In the genomic region with DNA sequence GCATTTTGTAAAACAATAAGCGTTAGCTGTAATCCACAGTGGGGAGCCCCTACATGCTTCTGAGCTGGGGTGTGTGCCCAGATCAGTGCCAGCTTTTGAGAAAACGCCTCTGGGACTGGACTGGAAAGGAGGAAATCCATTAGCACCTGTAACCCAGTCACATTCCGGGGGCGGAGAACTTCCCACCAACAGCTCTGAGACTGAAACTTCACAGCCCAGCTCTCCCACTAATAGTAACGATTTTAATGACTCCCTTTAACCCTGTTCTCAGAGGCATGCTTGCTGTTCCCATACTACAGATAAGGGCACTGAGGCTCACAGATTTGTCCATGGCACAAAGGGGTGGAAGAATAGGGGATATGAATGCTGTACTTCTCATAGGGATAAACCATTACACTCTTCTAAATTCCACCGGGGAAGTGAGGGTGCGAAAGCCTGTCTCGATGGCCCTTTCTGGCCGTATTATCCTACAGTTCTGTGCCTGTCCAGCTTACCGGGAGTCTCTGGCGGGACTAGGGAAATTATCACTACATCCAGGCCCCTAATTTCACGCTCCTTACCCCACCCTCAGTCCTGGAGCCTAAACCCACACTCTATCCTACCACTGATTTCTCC, we compare ENCODE assay signal across 1 cellular context.
TF ChIP-seq lines count a peak whose summit lies in the region.

No MANE protein-coding gene starts in this region.

TF ChIP-seq in GM12878, 131 proteins besides CTCF, POLR2A, EP300 and RAD21 (continued from another document and continues in another):
- TF ChIP-seq, protein P1, sequence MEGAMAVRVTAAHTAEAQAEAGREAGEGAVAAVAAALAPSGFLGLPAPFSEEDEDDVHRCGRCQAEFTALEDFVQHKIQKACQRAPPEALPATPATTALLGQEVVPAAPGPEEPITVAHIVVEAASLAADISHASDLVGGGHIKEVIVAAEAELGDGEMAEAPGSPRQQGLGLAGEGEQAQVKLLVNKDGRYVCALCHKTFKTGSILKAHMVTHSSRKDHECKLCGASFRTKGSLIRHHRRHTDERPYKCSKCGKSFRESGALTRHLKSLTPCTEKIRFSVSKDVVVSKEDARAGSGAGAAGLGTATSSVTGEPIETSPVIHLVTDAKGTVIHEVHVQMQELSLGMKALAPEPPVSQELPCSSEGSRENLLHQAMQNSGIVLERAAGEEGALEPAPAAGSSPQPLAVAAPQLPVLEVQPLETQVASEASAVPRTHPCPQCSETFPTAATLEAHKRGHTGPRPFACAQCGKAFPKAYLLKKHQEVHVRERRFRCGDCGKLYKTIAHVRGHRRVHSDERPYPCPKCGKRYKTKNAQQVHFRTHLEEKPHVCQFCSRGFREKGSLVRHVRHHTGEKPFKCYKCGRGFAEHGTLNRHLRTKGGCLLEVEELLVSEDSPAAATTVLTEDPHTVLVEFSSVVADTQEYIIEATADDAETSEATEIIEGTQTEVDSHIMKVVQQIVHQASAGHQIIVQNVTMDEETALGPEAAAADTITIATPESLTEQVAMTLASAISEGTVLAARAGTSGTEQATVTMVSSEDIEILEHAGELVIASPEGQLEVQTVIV (IDR thresholded peaks at IDR 0.05; ENCODE audit: borderline replicate concordance, partially characterized antibody) = no peak
- TF ChIP-seq, protein P2, sequence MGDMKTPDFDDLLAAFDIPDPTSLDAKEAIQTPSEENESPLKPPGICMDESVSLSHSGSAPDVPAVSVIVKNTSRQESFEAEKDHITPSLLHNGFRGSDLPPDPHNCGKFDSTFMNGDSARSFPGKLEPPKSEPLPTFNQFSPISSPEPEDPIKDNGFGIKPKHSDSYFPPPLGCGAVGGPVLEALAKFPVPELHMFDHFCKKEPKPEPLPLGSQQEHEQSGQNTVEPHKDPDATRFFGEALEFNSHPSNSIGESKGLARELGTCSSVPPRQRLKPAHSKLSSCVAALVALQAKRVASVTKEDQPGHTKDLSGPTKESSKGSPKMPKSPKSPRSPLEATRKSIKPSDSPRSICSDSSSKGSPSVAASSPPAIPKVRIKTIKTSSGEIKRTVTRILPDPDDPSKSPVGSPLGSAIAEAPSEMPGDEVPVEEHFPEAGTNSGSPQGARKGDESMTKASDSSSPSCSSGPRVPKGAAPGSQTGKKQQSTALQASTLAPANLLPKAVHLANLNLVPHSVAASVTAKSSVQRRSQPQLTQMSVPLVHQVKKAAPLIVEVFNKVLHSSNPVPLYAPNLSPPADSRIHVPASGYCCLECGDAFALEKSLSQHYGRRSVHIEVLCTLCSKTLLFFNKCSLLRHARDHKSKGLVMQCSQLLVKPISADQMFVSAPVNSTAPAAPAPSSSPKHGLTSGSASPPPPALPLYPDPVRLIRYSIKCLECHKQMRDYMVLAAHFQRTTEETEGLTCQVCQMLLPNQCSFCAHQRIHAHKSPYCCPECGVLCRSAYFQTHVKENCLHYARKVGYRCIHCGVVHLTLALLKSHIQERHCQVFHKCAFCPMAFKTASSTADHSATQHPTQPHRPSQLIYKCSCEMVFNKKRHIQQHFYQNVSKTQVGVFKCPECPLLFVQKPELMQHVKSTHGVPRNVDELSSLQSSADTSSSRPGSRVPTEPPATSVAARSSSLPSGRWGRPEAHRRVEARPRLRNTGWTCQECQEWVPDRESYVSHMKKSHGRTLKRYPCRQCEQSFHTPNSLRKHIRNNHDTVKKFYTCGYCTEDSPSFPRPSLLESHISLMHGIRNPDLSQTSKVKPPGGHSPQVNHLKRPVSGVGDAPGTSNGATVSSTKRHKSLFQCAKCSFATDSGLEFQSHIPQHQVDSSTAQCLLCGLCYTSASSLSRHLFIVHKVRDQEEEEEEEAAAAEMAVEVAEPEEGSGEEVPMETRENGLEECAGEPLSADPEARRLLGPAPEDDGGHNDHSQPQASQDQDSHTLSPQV (IDR thresholded peaks at IDR 0.05) = no peak
- no peak for TF ChIP-seq TCF7 (IDR thresholded peaks at IDR 0.05; ENCODE audit: borderline replicate concordance)
- TF ChIP-seq, protein P3, sequence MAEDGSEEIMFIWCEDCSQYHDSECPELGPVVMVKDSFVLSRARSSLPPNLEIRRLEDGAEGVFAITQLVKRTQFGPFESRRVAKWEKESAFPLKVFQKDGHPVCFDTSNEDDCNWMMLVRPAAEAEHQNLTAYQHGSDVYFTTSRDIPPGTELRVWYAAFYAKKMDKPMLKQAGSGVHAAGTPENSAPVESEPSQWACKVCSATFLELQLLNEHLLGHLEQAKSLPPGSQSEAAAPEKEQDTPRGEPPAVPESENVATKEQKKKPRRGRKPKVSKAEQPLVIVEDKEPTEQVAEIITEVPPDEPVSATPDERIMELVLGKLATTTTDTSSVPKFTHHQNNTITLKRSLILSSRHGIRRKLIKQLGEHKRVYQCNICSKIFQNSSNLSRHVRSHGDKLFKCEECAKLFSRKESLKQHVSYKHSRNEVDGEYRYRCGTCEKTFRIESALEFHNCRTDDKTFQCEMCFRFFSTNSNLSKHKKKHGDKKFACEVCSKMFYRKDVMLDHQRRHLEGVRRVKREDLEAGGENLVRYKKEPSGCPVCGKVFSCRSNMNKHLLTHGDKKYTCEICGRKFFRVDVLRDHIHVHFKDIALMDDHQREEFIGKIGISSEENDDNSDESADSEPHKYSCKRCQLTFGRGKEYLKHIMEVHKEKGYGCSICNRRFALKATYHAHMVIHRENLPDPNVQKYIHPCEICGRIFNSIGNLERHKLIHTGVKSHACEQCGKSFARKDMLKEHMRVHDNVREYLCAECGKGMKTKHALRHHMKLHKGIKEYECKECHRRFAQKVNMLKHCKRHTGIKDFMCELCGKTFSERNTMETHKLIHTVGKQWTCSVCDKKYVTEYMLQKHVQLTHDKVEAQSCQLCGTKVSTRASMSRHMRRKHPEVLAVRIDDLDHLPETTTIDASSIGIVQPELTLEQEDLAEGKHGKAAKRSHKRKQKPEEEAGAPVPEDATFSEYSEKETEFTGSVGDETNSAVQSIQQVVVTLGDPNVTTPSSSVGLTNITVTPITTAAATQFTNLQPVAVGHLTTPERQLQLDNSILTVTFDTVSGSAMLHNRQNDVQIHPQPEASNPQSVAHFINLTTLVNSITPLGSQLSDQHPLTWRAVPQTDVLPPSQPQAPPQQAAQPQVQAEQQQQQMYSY (CRISPR knock-in tag; IDR thresholded peaks at IDR 0.05) = no peak
- TF ChIP-seq TAF1 (IDR thresholded peaks at IDR 0.05; ENCODE audit: borderline replicate concordance, low read depth, low read length) = no peak
- no peak for TF ChIP-seq MYC (IDR thresholded peaks at IDR 0.05; ENCODE audit: insufficient read depth, insufficient read length, insufficient replicate concordance, low read length, severe bottlenecking)
- TF ChIP-seq ZBED1 (IDR thresholded peaks at IDR 0.05; ENCODE audit: borderline replicate concordance) = no peak
- TF ChIP-seq, protein P4, sequence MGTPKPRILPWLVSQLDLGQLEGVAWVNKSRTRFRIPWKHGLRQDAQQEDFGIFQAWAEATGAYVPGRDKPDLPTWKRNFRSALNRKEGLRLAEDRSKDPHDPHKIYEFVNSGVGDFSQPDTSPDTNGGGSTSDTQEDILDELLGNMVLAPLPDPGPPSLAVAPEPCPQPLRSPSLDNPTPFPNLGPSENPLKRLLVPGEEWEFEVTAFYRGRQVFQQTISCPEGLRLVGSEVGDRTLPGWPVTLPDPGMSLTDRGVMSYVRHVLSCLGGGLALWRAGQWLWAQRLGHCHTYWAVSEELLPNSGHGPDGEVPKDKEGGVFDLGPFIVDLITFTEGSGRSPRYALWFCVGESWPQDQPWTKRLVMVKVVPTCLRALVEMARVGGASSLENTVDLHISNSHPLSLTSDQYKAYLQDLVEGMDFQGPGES (IDR thresholded peaks at IDR 0.05) = no peak
- no peak for TF ChIP-seq KAT2A (conservative IDR thresholded peaks at IDR 0.05; ENCODE audit: control insufficient read depth, low read depth, low read length)
- no peak for TF ChIP-seq LARP7 (IDR thresholded peaks at IDR 0.05)
- TF ChIP-seq ZSCAN29 (IDR thresholded peaks at IDR 0.05) = no peak
- no peak for TF ChIP-seq CBFB (IDR thresholded peaks at IDR 0.05; ENCODE audit: low read depth)
- TF ChIP-seq JUNB (IDR thresholded peaks at IDR 0.05) = no peak
- TF ChIP-seq RUNX3 (IDR thresholded peaks at IDR 0.05; ENCODE audit: low read length) = no peak; the same call in 1 of the 2 replicates
- TF ChIP-seq ETV6 (conservative IDR thresholded peaks at IDR 0.05 in 1 of 2, IDR thresholded peaks at IDR 0.05 in 1 of 2; ENCODE audit: borderline replicate concordance in 1 of 2, low read depth in 1 of 2) = no peak
- no peak for TF ChIP-seq KDM1A (IDR thresholded peaks at IDR 0.05; ENCODE audit: borderline replicate concordance)
- TF ChIP-seq ZNF384 (IDR thresholded peaks at IDR 0.05; ENCODE audit: borderline replicate concordance, low read depth, low read length) = no peak
- TF ChIP-seq, protein P5, sequence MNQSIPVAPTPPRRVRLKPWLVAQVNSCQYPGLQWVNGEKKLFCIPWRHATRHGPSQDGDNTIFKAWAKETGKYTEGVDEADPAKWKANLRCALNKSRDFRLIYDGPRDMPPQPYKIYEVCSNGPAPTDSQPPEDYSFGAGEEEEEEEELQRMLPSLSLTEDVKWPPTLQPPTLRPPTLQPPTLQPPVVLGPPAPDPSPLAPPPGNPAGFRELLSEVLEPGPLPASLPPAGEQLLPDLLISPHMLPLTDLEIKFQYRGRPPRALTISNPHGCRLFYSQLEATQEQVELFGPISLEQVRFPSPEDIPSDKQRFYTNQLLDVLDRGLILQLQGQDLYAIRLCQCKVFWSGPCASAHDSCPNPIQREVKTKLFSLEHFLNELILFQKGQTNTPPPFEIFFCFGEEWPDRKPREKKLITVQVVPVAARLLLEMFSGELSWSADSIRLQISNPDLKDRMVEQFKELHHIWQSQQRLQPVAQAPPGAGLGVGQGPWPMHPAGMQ (IDR thresholded peaks at IDR 0.05; ENCODE audit: borderline replicate concordance) = no peak
- no peak for TF ChIP-seq ESRRA (IDR thresholded peaks at IDR 0.05; ENCODE audit: low read length)
- TF ChIP-seq SIN3A (IDR thresholded peaks at IDR 0.05; ENCODE audit: low read depth, low read length) = no peak
- TF ChIP-seq EED (IDR thresholded peaks at IDR 0.05; ENCODE audit: low read depth) = peak; percentile 57
- TF ChIP-seq NRF1 (conservative IDR thresholded peaks at IDR 0.05; ENCODE audit: low read depth, low read length) = no peak
- peak; percentile 74 for TF ChIP-seq GATAD2B (conservative IDR thresholded peaks at IDR 0.05; ENCODE audit: low read depth)
- no peak for TF ChIP-seq HDAC6 (IDR thresholded peaks at IDR 0.05; ENCODE audit: unreplicated experiment)
- TF ChIP-seq BMI1 (IDR thresholded peaks at IDR 0.05; ENCODE audit: borderline replicate concordance) = no peak
- TF ChIP-seq, protein P6, sequence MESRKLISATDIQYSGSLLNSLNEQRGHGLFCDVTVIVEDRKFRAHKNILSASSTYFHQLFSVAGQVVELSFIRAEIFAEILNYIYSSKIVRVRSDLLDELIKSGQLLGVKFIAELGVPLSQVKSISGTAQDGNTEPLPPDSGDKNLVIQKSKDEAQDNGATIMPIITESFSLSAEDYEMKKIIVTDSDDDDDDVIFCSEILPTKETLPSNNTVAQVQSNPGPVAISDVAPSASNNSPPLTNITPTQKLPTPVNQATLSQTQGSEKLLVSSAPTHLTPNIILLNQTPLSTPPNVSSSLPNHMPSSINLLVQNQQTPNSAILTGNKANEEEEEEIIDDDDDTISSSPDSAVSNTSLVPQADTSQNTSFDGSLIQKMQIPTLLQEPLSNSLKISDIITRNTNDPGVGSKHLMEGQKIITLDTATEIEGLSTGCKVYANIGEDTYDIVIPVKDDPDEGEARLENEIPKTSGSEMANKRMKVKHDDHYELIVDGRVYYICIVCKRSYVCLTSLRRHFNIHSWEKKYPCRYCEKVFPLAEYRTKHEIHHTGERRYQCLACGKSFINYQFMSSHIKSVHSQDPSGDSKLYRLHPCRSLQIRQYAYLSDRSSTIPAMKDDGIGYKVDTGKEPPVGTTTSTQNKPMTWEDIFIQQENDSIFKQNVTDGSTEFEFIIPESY (IDR thresholded peaks at IDR 0.05) = no peak
- no peak for TF ChIP-seq NFXL1 (IDR thresholded peaks at IDR 0.05; ENCODE audit: borderline replicate concordance)
- TF ChIP-seq, protein P7, sequence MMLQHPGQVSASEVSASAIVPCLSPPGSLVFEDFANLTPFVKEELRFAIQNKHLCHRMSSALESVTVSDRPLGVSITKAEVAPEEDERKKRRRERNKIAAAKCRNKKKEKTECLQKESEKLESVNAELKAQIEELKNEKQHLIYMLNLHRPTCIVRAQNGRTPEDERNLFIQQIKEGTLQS (IDR thresholded peaks at IDR 0.05; ENCODE audit: borderline replicate concordance, extremely low read depth, low read depth, low read length) = no peak
- TF ChIP-seq TARDBP (IDR thresholded peaks at IDR 0.05; ENCODE audit: borderline replicate concordance) = no peak
- no peak for TF ChIP-seq POLR2AphosphoS2 (IDR thresholded peaks at IDR 0.05; ENCODE audit: low read depth, low read length)
- no peak for TF ChIP-seq CBX5 (IDR thresholded peaks at IDR 0.05; ENCODE audit: low read depth)
- TF ChIP-seq, protein P8, sequence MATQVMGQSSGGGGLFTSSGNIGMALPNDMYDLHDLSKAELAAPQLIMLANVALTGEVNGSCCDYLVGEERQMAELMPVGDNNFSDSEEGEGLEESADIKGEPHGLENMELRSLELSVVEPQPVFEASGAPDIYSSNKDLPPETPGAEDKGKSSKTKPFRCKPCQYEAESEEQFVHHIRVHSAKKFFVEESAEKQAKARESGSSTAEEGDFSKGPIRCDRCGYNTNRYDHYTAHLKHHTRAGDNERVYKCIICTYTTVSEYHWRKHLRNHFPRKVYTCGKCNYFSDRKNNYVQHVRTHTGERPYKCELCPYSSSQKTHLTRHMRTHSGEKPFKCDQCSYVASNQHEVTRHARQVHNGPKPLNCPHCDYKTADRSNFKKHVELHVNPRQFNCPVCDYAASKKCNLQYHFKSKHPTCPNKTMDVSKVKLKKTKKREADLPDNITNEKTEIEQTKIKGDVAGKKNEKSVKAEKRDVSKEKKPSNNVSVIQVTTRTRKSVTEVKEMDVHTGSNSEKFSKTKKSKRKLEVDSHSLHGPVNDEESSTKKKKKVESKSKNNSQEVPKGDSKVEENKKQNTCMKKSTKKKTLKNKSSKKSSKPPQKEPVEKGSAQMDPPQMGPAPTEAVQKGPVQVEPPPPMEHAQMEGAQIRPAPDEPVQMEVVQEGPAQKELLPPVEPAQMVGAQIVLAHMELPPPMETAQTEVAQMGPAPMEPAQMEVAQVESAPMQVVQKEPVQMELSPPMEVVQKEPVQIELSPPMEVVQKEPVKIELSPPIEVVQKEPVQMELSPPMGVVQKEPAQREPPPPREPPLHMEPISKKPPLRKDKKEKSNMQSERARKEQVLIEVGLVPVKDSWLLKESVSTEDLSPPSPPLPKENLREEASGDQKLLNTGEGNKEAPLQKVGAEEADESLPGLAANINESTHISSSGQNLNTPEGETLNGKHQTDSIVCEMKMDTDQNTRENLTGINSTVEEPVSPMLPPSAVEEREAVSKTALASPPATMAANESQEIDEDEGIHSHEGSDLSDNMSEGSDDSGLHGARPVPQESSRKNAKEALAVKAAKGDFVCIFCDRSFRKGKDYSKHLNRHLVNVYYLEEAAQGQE (IDR thresholded peaks at IDR 0.05; ENCODE audit: low read depth, low read length) = no peak
- no peak for TF ChIP-seq FOS (IDR thresholded peaks at IDR 0.05; ENCODE audit: borderline replicate concordance, extremely low read depth, insufficient read length)
- TF ChIP-seq, protein P9, sequence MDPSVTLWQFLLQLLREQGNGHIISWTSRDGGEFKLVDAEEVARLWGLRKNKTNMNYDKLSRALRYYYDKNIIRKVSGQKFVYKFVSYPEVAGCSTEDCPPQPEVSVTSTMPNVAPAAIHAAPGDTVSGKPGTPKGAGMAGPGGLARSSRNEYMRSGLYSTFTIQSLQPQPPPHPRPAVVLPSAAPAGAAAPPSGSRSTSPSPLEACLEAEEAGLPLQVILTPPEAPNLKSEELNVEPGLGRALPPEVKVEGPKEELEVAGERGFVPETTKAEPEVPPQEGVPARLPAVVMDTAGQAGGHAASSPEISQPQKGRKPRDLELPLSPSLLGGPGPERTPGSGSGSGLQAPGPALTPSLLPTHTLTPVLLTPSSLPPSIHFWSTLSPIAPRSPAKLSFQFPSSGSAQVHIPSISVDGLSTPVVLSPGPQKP (IDR thresholded peaks at IDR 0.05; ENCODE audit: low read depth, low read length) = no peak
- TF ChIP-seq NR2C2 (IDR thresholded peaks at IDR 0.05; ENCODE audit: borderline replicate concordance, control insufficient read depth, insufficient read length, low read depth) = no peak
- TF ChIP-seq CHD1 (IDR thresholded peaks at IDR 0.05; ENCODE audit: low read depth, low read length) = no peak
- no peak for TF ChIP-seq YBX1 (IDR thresholded peaks at IDR 0.05)
- TF ChIP-seq PAX8 (IDR thresholded peaks at IDR 0.05) = no peak
